Comparison of ENCODE assay signal across 1 cellular context in genomic region chr3:37627951-37628620, GRCh38.
TF ChIP-seq lines count a peak whose summit lies in the region.

No MANE protein-coding gene starts in this region.

TF ChIP-seq in WTC11, 78 proteins besides CTCF, POLR2A, EP300 and RAD21 (continued from another document):
- no peak for TF ChIP-seq ATF6 (CRISPR knock-in tag; IDR thresholded peaks at IDR 0.05)
- TF ChIP-seq CREB1 (CRISPR knock-in tag; IDR thresholded peaks at IDR 0.05): no peak
- TF ChIP-seq SMAD4 (CRISPR knock-in tag; IDR thresholded peaks at IDR 0.05): no peak
- no peak for TF ChIP-seq OVOL2 (CRISPR knock-in tag; IDR thresholded peaks at IDR 0.05; ENCODE audit: borderline replicate concordance)
- TF ChIP-seq ZNF532 (CRISPR knock-in tag; IDR thresholded peaks at IDR 0.05; ENCODE audit: borderline replicate concordance): no peak
- TF ChIP-seq KAT7 (CRISPR knock-in tag; IDR thresholded peaks at IDR 0.05; ENCODE audit: borderline replicate concordance): no peak
- TF ChIP-seq ZNF263 (CRISPR knock-in tag; IDR thresholded peaks at IDR 0.05; ENCODE audit: low read depth): no peak
